Comparison of ENCODE assay signal across 1 cellular context in the genomic region with DNA sequence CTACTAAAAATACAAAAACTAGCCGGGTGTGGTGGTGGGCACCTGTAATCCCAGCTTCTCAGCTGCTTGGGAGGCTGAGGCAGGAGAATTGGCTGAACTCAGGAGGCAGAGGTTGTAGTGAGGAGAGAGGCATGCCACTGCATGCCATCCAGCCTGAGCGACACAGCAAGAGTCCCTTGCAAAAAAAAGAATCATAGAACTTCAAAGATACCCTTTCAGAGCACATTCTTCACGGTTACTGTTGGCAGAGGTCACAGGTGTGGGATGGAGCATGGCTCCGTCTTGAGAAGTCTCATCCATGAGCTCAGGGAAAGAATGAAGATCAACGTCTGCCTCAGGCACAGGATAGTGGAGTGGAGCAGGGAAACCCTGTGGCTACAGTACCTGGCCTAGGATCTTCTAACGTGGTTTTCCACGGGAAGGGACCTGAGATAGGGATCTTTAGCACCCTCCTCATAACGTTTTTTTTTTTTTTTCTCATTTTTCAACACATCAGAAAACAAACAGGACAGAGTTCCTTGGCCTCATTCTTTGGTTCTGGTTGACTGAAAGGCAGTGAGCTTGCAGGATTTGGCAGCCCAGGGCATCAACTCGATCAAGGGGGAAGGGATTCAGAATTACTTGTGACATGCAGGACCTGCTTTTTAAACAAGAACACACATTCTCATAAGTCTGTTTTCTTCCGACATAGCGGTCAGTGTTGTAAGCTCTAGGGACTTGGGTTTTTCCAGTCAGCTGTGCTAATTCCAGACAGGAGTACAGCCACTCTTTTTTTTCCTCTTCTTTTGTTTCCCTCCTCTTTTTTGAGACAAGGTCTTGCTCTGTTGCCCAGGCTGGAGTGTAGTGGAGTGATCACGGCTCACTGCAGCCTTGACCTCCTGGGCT.
TF ChIP-seq lines count a peak whose summit lies in the region.

No MANE protein-coding gene starts in this region.

TF ChIP-seq in GM23338, 12 proteins besides CTCF, POLR2A, EP300 and RAD21 (continued from another document):
- TF ChIP-seq, protein P1, sequence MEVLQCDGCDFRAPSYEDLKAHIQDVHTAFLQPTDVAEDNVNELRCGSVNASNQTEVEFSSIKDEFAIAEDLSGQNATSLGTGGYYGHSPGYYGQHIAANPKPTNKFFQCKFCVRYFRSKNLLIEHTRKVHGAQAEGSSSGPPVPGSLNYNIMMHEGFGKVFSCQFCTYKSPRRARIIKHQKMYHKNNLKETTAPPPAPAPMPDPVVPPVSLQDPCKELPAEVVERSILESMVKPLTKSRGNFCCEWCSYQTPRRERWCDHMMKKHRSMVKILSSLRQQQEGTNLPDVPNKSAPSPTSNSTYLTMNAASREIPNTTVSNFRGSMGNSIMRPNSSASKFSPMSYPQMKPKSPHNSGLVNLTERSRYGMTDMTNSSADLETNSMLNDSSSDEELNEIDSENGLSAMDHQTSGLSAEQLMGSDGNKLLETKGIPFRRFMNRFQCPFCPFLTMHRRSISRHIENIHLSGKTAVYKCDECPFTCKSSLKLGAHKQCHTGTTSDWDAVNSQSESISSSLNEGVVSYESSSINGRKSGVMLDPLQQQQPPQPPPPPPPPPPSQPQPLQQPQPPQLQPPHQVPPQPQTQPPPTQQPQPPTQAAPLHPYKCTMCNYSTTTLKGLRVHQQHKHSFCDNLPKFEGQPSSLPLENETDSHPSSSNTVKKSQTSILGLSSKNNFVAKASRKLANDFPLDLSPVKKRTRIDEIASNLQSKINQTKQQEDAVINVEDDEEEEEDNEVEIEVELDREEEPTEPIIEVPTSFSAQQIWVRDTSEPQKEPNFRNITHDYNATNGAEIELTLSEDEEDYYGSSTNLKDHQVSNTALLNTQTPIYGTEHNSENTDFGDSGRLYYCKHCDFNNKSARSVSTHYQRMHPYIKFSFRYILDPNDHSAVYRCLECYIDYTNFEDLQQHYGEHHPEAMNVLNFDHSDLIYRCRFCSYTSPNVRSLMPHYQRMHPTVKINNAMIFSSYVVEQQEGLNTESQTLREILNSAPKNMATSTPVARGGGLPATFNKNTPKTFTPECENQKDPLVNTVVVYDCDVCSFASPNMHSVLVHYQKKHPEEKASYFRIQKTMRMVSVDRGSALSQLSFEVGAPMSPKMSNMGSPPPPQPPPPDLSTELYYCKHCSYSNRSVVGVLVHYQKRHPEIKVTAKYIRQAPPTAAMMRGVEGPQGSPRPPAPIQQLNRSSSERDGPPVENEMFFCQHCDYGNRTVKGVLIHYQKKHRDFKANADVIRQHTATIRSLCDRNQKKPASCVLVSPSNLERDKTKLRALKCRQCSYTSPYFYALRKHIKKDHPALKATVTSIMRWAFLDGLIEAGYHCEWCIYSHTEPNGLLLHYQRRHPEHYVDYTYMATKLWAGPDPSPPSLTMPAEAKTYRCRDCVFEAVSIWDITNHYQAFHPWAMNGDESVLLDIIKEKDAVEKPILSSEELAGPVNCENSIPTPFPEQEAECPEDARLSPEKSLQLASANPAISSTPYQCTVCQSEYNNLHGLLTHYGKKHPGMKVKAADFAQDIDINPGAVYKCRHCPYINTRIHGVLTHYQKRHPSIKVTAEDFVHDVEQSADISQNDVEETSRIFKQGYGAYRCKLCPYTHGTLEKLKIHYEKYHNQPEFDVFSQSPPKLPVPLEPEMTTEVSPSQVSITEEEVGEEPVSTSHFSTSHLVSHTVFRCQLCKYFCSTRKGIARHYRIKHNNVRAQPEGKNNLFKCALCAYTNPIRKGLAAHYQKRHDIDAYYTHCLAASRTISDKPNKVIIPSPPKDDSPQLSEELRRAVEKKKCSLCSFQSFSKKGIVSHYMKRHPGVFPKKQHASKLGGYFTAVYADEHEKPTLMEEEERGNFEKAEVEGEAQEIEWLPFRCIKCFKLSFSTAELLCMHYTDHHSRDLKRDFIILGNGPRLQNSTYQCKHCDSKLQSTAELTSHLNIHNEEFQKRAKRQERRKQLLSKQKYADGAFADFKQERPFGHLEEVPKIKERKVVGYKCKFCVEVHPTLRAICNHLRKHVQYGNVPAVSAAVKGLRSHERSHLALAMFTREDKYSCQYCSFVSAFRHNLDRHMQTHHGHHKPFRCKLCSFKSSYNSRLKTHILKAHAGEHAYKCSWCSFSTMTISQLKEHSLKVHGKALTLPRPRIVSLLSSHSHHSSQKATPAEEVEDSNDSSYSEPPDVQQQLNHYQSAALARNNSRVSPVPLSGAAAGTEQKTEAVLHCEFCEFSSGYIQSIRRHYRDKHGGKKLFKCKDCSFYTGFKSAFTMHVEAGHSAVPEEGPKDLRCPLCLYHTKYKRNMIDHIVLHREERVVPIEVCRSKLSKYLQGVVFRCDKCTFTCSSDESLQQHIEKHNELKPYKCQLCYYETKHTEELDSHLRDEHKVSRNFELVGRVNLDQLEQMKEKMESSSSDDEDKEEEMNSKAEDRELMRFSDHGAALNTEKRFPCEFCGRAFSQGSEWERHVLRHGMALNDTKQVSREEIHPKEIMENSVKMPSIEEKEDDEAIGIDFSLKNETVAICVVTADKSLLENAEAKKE (CRISPR knock-in tag; IDR thresholded peaks at IDR 0.05) = no peak
